12 cellular contexts compared by ENCODE assay signal in the genomic region with DNA sequence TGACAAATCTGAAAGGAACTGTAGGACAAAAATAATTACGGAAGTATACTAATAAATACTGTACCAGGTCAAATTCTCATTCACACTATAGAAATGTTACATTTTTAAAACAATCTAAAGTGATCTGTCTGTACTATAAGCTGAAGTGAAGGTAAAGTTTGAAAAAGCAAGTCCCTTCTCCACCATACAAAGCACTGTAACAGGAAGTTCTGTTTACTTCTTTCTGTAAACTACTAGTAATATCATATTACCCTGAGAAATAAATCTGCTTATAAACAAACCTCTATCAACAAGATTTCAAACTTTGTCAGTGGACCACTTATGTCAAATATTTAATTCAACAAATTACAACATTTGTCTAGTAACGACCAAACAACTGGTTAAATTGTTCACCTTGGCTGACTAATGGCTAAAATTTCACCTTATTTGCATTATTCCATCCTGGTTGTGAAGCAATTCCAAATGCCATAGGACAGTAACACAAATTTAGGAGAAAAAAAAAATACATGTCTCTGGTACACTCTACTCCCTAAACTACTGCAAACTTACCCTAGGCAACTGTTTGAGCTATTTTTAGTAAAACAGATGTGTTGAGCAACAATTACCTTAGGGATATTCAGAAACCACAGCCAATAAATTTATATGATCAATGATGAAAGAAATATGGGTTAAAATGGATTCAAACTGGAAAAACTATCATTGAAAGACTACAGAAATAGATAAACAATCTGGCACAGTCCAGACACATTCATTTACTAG.
DNase-seq lines count a peak whose midpoint lies in the region; ATAC-seq, FAIRE-seq and TF ChIP-seq lines count a peak whose summit lies in the region.
"Had no signal": no experiment of that assay in that cellular context is flagged by ENCODE, and none has a peak within 500 bp of the region (broad histone marks: within the 10 kb centered on the region; RNA-seq: fewer than 3 reads in every experiment).

No MANE protein-coding gene starts in this region.

- TF ChIP-seq CTCF in ovary (IDR thresholded peaks at IDR 0.05) = no peak

- no peak for DNase-seq in H54 (ENCODE audit: insufficient read length, low spot score)
- DNase-seq in activated naive CD8-positive, alpha-beta T cell treated with anti-CD3 and anti-CD28 coated beads, Interleukin-2, amount 10 ng/mL, durations not matched to agents 7 days and 5 days = no peak
- DNase-seq in naive thymus-derived CD4-positive, alpha-beta T cell = no peak
- no peak for DNase-seq in islet precursor cell
- DNase-seq in ovary = no peak
- no peak for DNase-seq in middle frontal gyrus (ENCODE audit: extremely low spot score, low spot score)
- DNase-seq in ecto neural progenitor cell (ENCODE audit: low spot score) = no peak
- DNase-seq: GOT3, NCI-H2171 treated with DMSO at 0.1 percent for 48 hours had no signal

- POLR2A ChIA-PET in activated naive CD8-positive, alpha-beta T cell treated with anti-CD3 and anti-CD28 coated beads, Interleukin-2, amount 10 ng/mL, durations not matched to agents 7 days and 5 days (lab: Charles Lee) = interaction anchor here (0.6 to 0.8 kb wide), 2 partner anchors 10 to 12 kb away, joined by 3 to 5 read pairs; no protein-coding TSS in a partner anchor
- POLR2A ChIA-PET in naive thymus-derived CD4-positive, alpha-beta T cell (lab: Charles Lee) = interaction anchor here (1.0 to 2.2 kb wide), 3 partner anchors 8 to 263 kb away, joined by 4 to 5 read pairs (median 4); no protein-coding TSS in a partner anchor

- H3K9ac ChIP-seq in BLaER1 treated with 17β-estradiol and CSF1 and Interleukin-3, amounts not matched to agents 10 nM and 100 nM = peak overlapping the region in 6 of 11 experiments; percentile 32 to 83 (median 76); a peak in 7 of 22 replicates

- H3K9me3 Mint-ChIP-seq in activated naive CD8-positive, alpha-beta T cell treated with anti-CD3 and anti-CD28 coated beads, Interleukin-2, amount 10 ng/mL, durations not matched to agents 7 days and 5 days = no peaks in the 10 kb centered on the region
- H3K9me3 Mint-ChIP-seq in naive thymus-derived CD4-positive, alpha-beta T cell = peaks cover 0 to 3% (median 0%) of the 10 kb centered on the region in 11 donors
- H3K9me3 Mint-ChIP-seq: activated T-helper 2 cell treated with anti-CD3 and anti-CD28 coated beads, Interferon-gamma antibody, Interleukin-2, Interleukin-4, amounts not matched to agents 10 μg/mL and 5 μg/mL and 100 μg/mL, durations not matched to agents 14 hours and 24 hours and 36 hours; neural crest cell had no signal

- FAIRE-seq in H54 (lab: Jason Lieb, UNC) = peak; percentile 87

- peaks cover 0 to 8% (median 0%) of the 10 kb centered on the region in 11 experiments; a peak in 3 of 22 replicates for H3K9me3 ChIP-seq in BLaER1 treated with 17β-estradiol and CSF1 and Interleukin-3, amounts not matched to agents 10 nM and 100 nM (replicated peaks in 1 of 11)
- H3K9me3 ChIP-seq in naive thymus-derived CD4-positive, alpha-beta T cell (ENCODE audit: control insufficient read depth in 2 of 3, low read length in 3 of 3) = no peaks in the 10 kb centered on the region
- H3K9me3 ChIP-seq in ovary = no peaks in the 10 kb centered on the region

- H3K4me2 ChIP-seq in BLaER1 treated with 17β-estradiol and CSF1 and Interleukin-3, amounts not matched to agents 10 nM and 100 nM = peak overlapping the region; percentile 76 to 96 (median 88)

- H3K4me3 Mint-ChIP-seq in activated naive CD8-positive, alpha-beta T cell treated with anti-CD3 and anti-CD28 coated beads, Interleukin-2, amount 10 ng/mL, durations not matched to agents 7 days and 5 days = peak overlapping the region; percentile 32
- H3K4me3 Mint-ChIP-seq in naive thymus-derived CD4-positive, alpha-beta T cell = peak overlapping the region in 9 of 10 donors; percentile 22 to 74 (median 63)
- H3K4me3 Mint-ChIP-seq: neural crest cell had no signal

- 86 to 94% (median 91%) methylated on average over 2 of the region's 2 CpGs for WGBS in ovary, 3 donors

- TF ChIP-seq POLR2A in H54 (IDR thresholded peaks at IDR 0.05; ENCODE audit: low read depth, low read length) (no peak), ovary (IDR thresholded peaks at IDR 0.05) (no peak)

- peaks cover 74 to 97% (median 91%) of the 10 kb centered on the region in 10 experiments for H3K4me1 ChIP-seq in BLaER1 treated with 17β-estradiol and CSF1 and Interleukin-3, amounts not matched to agents 10 nM and 100 nM
- peaks cover 50 to 55% of the 10 kb centered on the region in 2 donors for H3K4me1 ChIP-seq in naive thymus-derived CD4-positive, alpha-beta T cell (ENCODE audit: control insufficient read depth in 2 of 2, insufficient read depth in 2 of 2, low read length in 2 of 2)
- H3K4me1 ChIP-seq in ovary (ENCODE audit: insufficient read depth) = peaks cover 14% of the 10 kb centered on the region

- H3K4me1 Mint-ChIP-seq in activated naive CD8-positive, alpha-beta T cell treated with anti-CD3 and anti-CD28 coated beads, Interleukin-2, amount 10 ng/mL, durations not matched to agents 7 days and 5 days = peaks cover 50% of the 10 kb centered on the region
- H3K4me1 Mint-ChIP-seq in naive thymus-derived CD4-positive, alpha-beta T cell = peaks cover 60 to 100% (median 90%) of the 10 kb centered on the region in 7 donors

- ATAC-seq in activated naive CD8-positive, alpha-beta T cell treated with anti-CD3 and anti-CD28 coated beads, Interleukin-2, amount 10 ng/mL, durations not matched to agents 7 days and 5 days (ENCODE audit: low read depth) = no peak
- ATAC-seq in naive thymus-derived CD4-positive, alpha-beta T cell = no peak

- H3K4me3 ChIP-seq in BLaER1 treated with 17β-estradiol and CSF1 and Interleukin-3, amounts not matched to agents 10 nM and 100 nM = peak overlapping the region in 8 of 10 experiments; percentile 10 to 64 (median 50); a peak in 9 of 20 replicates
- H3K4me3 ChIP-seq in naive thymus-derived CD4-positive, alpha-beta T cell (ENCODE audit: low read length) = no peak overlapping the region
- H3K4me3 ChIP-seq in ovary = no peak overlapping the region

- H3K27ac Mint-ChIP-seq in activated naive CD8-positive, alpha-beta T cell treated with anti-CD3 and anti-CD28 coated beads, Interleukin-2, amount 10 ng/mL, durations not matched to agents 7 days and 5 days = peak overlapping the region; percentile 32
- peak overlapping the region in 7 of 9 donors; percentile 32 to 58 (median 46) for H3K27ac Mint-ChIP-seq in naive thymus-derived CD4-positive, alpha-beta T cell
- H3K27ac Mint-ChIP-seq: activated T-helper 2 cell treated with anti-CD3 and anti-CD28 coated beads, Interferon-gamma antibody, Interleukin-2, Interleukin-4, amounts not matched to agents 10 μg/mL and 5 μg/mL and 100 μg/mL, durations not matched to agents 14 hours and 24 hours and 36 hours had no signal

- peaks cover 40% of the 10 kb centered on the region for H3K36me3 Mint-ChIP-seq in activated naive CD8-positive, alpha-beta T cell treated with anti-CD3 and anti-CD28 coated beads, Interleukin-2, amount 10 ng/mL, durations not matched to agents 7 days and 5 days
- H3K36me3 Mint-ChIP-seq in naive thymus-derived CD4-positive, alpha-beta T cell = peaks cover 0 to 37% (median 29%) of the 10 kb centered on the region in 5 donors

- intact Hi-C loops in naive thymus-derived CD4-positive, alpha-beta T cell (cut with micrococcal nuclease) = loop anchor here in 1 of 2 donors (1.0 kb wide), 1 partner anchor 7 kb away; no protein-coding TSS in a partner anchor
- intact Hi-C loops in ovary (cut with DNase I) = no loop called here

- no peaks in the 10 kb centered on the region for H3K27me3 ChIP-seq in BLaER1 treated with 17β-estradiol and CSF1 and Interleukin-3, amounts not matched to agents 10 nM and 100 nM
- no peaks in the 10 kb centered on the region for H3K27me3 ChIP-seq in naive thymus-derived CD4-positive, alpha-beta T cell (ENCODE audit: control insufficient read depth in 2 of 2, insufficient read depth in 2 of 2, low read length in 2 of 2)
- H3K27me3 ChIP-seq in ovary = no peaks in the 10 kb centered on the region

- no peak for TF ChIP-seq EP300 in ovary (IDR thresholded peaks at IDR 0.05)

- H3K36me3 ChIP-seq in BLaER1 treated with 17β-estradiol and CSF1 and Interleukin-3, amounts not matched to agents 10 nM and 100 nM = peaks cover 0 to 82% (median 51%) of the 10 kb centered on the region in 11 experiments; a peak in 20 of 22 replicates
- H3K36me3 ChIP-seq in naive thymus-derived CD4-positive, alpha-beta T cell (ENCODE audit: control insufficient read depth in 2 of 3, insufficient read depth in 3 of 3, low read length in 3 of 3) = no peaks in the 10 kb centered on the region
- no peaks in the 10 kb centered on the region for H3K36me3 ChIP-seq in ovary

- H4K20me1 ChIP-seq in BLaER1 treated with 17β-estradiol and CSF1 and Interleukin-3, amounts not matched to agents 10 nM and 100 nM = peaks cover 0 to 13% (median 0%) of the 10 kb centered on the region in 11 experiments; a peak in 3 of 22 replicates

- CTCF ChIA-PET in naive thymus-derived CD4-positive, alpha-beta T cell (lab: Charles Lee) = no interaction called here

- H3K27me3 Mint-ChIP-seq in activated naive CD8-positive, alpha-beta T cell treated with anti-CD3 and anti-CD28 coated beads, Interleukin-2, amount 10 ng/mL, durations not matched to agents 7 days and 5 days = no peaks in the 10 kb centered on the region
- no peaks in the 10 kb centered on the region for H3K27me3 Mint-ChIP-seq in naive thymus-derived CD4-positive, alpha-beta T cell

- peak overlapping the region; percentile 58 to 94 (median 90); a peak in 21 of 22 replicates for H3K27ac ChIP-seq in BLaER1 treated with 17β-estradiol and CSF1 and Interleukin-3, amounts not matched to agents 10 nM and 100 nM
- H3K27ac ChIP-seq in naive thymus-derived CD4-positive, alpha-beta T cell (ENCODE audit: low read depth, low read length) = no peak overlapping the region
- H3K27ac ChIP-seq in ovary = peak overlapping the region in 1 of 2 donors; percentile 16

Comparison
In these comparisons a context has a peak if more than half of its experiments do, and no peak if none do; other contexts are left out.
1. H3K4me3 ChIP-seq: peak in BLaER1 treated with 17β-estradiol and CSF1 and Interleukin-3, amounts not matched to agents 10 nM and 100 nM (8 of 10); none in naive thymus-derived CD4-positive, alpha-beta T cell (single experiment) and ovary (single experiment).